8 cellular contexts compared by ENCODE assay signal in genomic region chr1:41728403-41729202, GRCh38.
A peak's percentile ranks its signal among the peaks of the same experiment; 100 is the strongest.
DNase-seq lines count a peak whose midpoint lies in the region; ATAC-seq and TF ChIP-seq lines count a peak whose summit lies in the region.

No MANE protein-coding gene starts in this region.

- H3K9ac ChIP-seq in OCI-LY3 (ENCODE audit: low read length), result peak overlapping the region; percentile 97
- no peak overlapping the region for H3K9ac ChIP-seq in mammary epithelial cell (ENCODE audit: insufficient read depth, low read length)

- dilution Hi-C loops in mammary epithelial cell (cut with HindIII; ENCODE audit: low sequenced_read_pairs), result no loop called here

- no TSS peak for BruUV-seq in mammary epithelial cell (replicated peaks; lab: Mats Ljungman, UMichigan)

- H3K4me3 ChIP-seq in OCI-LY3 (ENCODE audit: low read length) (peak overlapping the region; percentile 48), dorsolateral prefrontal cortex (no peak overlapping the region), mammary epithelial cell (replicated peaks in 1 of 3; ENCODE audit: insufficient read depth in 1 of 3, low read depth in 2 of 3, low read length in 3 of 3) (no peak overlapping the region)

- H3K4me2 ChIP-seq in OCI-LY3 (ENCODE audit: low read length) (peak overlapping the region; percentile 82), mammary epithelial cell (ENCODE audit: insufficient read depth, low read depth, low read length) (no peak overlapping the region)

- H3K79me2 ChIP-seq in OCI-LY3 (ENCODE audit: low read length) (peaks cover 34% of the 10 kb centered on the region), mammary epithelial cell (ENCODE audit: insufficient read depth, low read length) (no peaks in the 10 kb centered on the region)

- intact Hi-C loops in dorsolateral prefrontal cortex (cut with DNase I), result no loop called here
- intact Hi-C loops in mammary epithelial cell (cut with micrococcal nuclease), result no loop called here

- TF ChIP-seq CTCF in OCI-LY3 (IDR thresholded peaks at IDR 0.05; ENCODE audit: low read depth, low read length) (no peak), dorsolateral prefrontal cortex (IDR thresholded peaks at IDR 0.05 in 54 of 56, conservative IDR thresholded peaks at IDR 0.05 in 2 of 56; ENCODE audit: low read depth in 1 of 56, partially characterized antibody in 56 of 56) (no peak), mammary epithelial cell (conservative IDR thresholded peaks at IDR 0.05 in 1 of 2, IDR thresholded peaks at IDR 0.05 in 1 of 2; ENCODE audit: extremely low read depth in 1 of 2, insufficient read depth in 1 of 2, low read depth in 1 of 2, low read length in 2 of 2) (no peak)

- in situ Hi-C loops in mammary epithelial cell (cut with MboI; ENCODE audit: low sequenced_read_pairs in 2 of 2), result no loop called here

- H2AFZ ChIP-seq in OCI-LY3 (ENCODE audit: low read depth, low read length), result no peak overlapping the region
- H2AFZ ChIP-seq in mammary epithelial cell (ENCODE audit: low read depth, low read length), result no peak overlapping the region

- H3K27ac ChIP-seq in OCI-LY3 (ENCODE audit: low read length) (peak overlapping the region; percentile 100), dorsolateral prefrontal cortex (peak overlapping the region in 3 of 59 donors; percentile 36 to 39 (median 37)), mammary epithelial cell (ENCODE audit: insufficient read depth, low read depth, low read length) (no peak overlapping the region)

- H4K20me1 ChIP-seq in OCI-LY3 (ENCODE audit: insufficient read depth, low read length) (no peaks in the 10 kb centered on the region), mammary epithelial cell (ENCODE audit: insufficient read depth, low read length) (no peaks in the 10 kb centered on the region)

- H3K27me3 ChIP-seq in OCI-LY3 (ENCODE audit: low read depth, low read length), result no peaks in the 10 kb centered on the region
- H3K27me3 ChIP-seq in dorsolateral prefrontal cortex, result no peaks in the 10 kb centered on the region
- H3K27me3 ChIP-seq in mammary epithelial cell (ENCODE audit: insufficient read depth, low read length), result no peaks in the 10 kb centered on the region

- ATAC-seq in HG02798 (IDR thresholded peaks at IDR 0.05; ENCODE audit: poor library complexity, unreplicated experiment), result peak; percentile 87

- CTCF ChIA-PET in mammary epithelial cell (lab: Charles Lee; ENCODE audit: low non-redundant PET), result no interaction called here

- H3K4me1 ChIP-seq in OCI-LY3 (ENCODE audit: low read length), result peaks cover 94% of the 10 kb centered on the region
- no peaks in the 10 kb centered on the region for H3K4me1 ChIP-seq in mammary epithelial cell (ENCODE audit: insufficient read depth, low read length)

- peak; percentile 30 for DNase-seq in NCI-H2171 treated with DMSO at 0.1 percent for 48 hours (lab: John Stamatoyannopoulos, UW)
- DNase-seq in NCI-H2171 (lab: John Stamatoyannopoulos, UW), result no peak
- DNase-seq in dorsolateral prefrontal cortex, result peak in 7 of 10 donors; percentile 46 to 77 (median 67)
- peak; percentile 28 to 75 for DNase-seq in stimulated activated CD8-positive, alpha-beta memory T cell treated with anti-CD3 and anti-CD28 coated beads, Interleukin-4, amount 100 ng/mL, for 4 hours (ENCODE audit: low read depth in 2 of 2, low spot score in 1 of 2)
- no peak for DNase-seq in mammary epithelial cell
- no peak for DNase-seq in COLO829 (ENCODE audit: low spot score)

- WGBS in mammary epithelial cell (ENCODE audit: low coverage, missing lambda C conversion rate), result 83% methylated on average over 12 of the region's 12 CpGs

- H3K9me3 ChIP-seq in OCI-LY3 (ENCODE audit: insufficient read depth, low read length) (no peaks in the 10 kb centered on the region), mammary epithelial cell (replicated peaks; ENCODE audit: insufficient read depth, low read length) (no peaks in the 10 kb centered on the region)

- peaks cover 8% of the 10 kb centered on the region for H3K36me3 ChIP-seq in OCI-LY3 (replicated peaks; ENCODE audit: low read depth, low read length)
- no peaks in the 10 kb centered on the region for H3K36me3 ChIP-seq in mammary epithelial cell (ENCODE audit: insufficient read depth, low read length)

Comparison
In these comparisons a context has a peak if more than half of its experiments do, and no peak if none do; other contexts are left out.
1. DNase-seq: peak in NCI-H2171 treated with DMSO at 0.1 percent for 48 hours (single experiment), dorsolateral prefrontal cortex (7 of 10) and stimulated activated CD8-positive, alpha-beta memory T cell treated with anti-CD3 and anti-CD28 coated beads, Interleukin-4, amount 100 ng/mL, for 4 hours (2 of 2); none in NCI-H2171 (single experiment), mammary epithelial cell (single experiment) and COLO829 (single experiment).